ENCODE assay signal across 7 cellular contexts in the genomic region with DNA sequence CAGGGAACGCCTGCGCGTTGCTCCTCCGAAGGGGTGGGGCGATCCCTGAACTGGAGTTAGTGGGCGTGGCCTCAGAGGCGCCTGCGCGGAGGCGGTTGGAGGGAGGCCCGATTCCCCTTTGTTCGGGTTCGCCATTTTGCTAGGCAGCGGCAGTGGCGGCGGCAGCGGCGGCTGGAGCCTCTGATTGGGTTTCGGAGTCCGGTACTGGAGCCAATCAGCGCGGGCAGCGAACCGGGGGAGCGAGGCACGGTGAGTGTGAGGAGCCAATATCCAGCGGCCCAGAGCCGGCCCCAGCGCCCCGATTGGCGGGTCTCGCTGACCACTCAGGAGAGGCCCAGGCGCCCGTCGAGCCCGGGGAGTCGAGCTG. TPM values are rescaled to one million over a fixed set of nuclear protein-coding genes. Genes with fewer than 3 reads are reported as not detected.
A peak's percentile ranks its signal among the peaks of the same experiment; 100 is the strongest.
DNase-seq lines count a peak whose midpoint lies in the region; ATAC-seq and TF ChIP-seq lines count a peak whose summit lies in the region.

A gene (plus strand): TSS at position 139 of the 367 bp plus-strand sequence. CDS start 6,116 bp downstream, outside the sequence.

- CTCF ChIA-PET in activated CD4-positive, alpha-beta memory T cell treated with anti-CD3 and anti-CD28 coated beads for 36 hours (lab: Charles Lee): interaction anchor here (1.1 to 1.7 kb wide), 3 partner anchors 33 to 110 kb away, joined by 4 to 7 read pairs (median 6); a partner anchor contains a TSS

- H3K27me3 ChIP-seq in H7 (ENCODE audit: control insufficient read depth, insufficient read depth, low read length) (no peaks in the 10 kb centered on the region), mucosa of stomach (ENCODE audit: control insufficient read depth, insufficient read depth, low read length) (no peaks in the 10 kb centered on the region), upper lobe of left lung (no peaks in the 10 kb centered on the region)

- H3K9ac ChIP-seq in mucosa of stomach (ENCODE audit: low read length): peak within 1 kb of the TSS; percentile 95

- intact Hi-C loops in activated CD4-positive, alpha-beta memory T cell treated with anti-CD3 and anti-CD28 coated beads for 36 hours (cut with micrococcal nuclease): loop anchor here (1.0 to 5.0 kb wide), 8 partner anchors 46 to 1958 kb away; a partner anchor contains a TSS

- ATAC-seq in GM18502 (IDR thresholded peaks at IDR 0.05; ENCODE audit: poor library complexity, unreplicated experiment) (peak; percentile 62), upper lobe of left lung (ENCODE audit: low FRiP score in 2 of 2) (peak; percentile 91 to 97)

- H3K27me3 Mint-ChIP-seq in activated CD4-positive, alpha-beta memory T cell treated with anti-CD3 and anti-CD28 coated beads for 36 hours: no peaks in the 10 kb centered on the region
- peaks cover 14% of the 10 kb centered on the region for H3K27me3 Mint-ChIP-seq in endothelial cell (ENCODE audit: unreplicated experiment)

- H3K27ac ChIP-seq in upper lobe of left lung: peak within 1 kb of the TSS; percentile 99 to 100 (median 99)

- H3K36me3 ChIP-seq in H7 (replicated peaks; ENCODE audit: control insufficient read depth, insufficient read depth, low read length) (no peaks in the 10 kb centered on the region; the same call in none of the 2 replicates), mucosa of stomach (ENCODE audit: control insufficient read depth, insufficient read depth, low read length) (no peaks in the 10 kb centered on the region), upper lobe of left lung (peaks cover 0 to 22% (median 7%) of the 10 kb centered on the region in 4 donors)

- H3K4me1 Mint-ChIP-seq in activated CD4-positive, alpha-beta memory T cell treated with anti-CD3 and anti-CD28 coated beads for 36 hours (ENCODE audit: low read depth): peaks cover 52% of the 10 kb centered on the region
- H3K4me1 Mint-ChIP-seq in endothelial cell (ENCODE audit: unreplicated experiment): peaks cover 31% of the 10 kb centered on the region

- no peak for TF ChIP-seq CTCF in endothelial cell (IDR thresholded peaks at IDR 0.05; ENCODE audit: unreplicated experiment)
- no peak for TF ChIP-seq CTCF in upper lobe of left lung (IDR thresholded peaks at IDR 0.05)

- TF ChIP-seq POLR2A in upper lobe of left lung (IDR thresholded peaks at IDR 0.05): no peak

- H3K9me3 ChIP-seq in mucosa of stomach (ENCODE audit: control insufficient read depth, low read length): no peaks in the 10 kb centered on the region
- H3K9me3 ChIP-seq in upper lobe of left lung: no peaks in the 10 kb centered on the region

- no peak for TF ChIP-seq EP300 in upper lobe of left lung (IDR thresholded peaks at IDR 0.05)

- H3K4me3 ChIP-seq in H7 (ENCODE audit: insufficient read depth, low read depth, low read length) (peak within 1 kb of the TSS; percentile 82), mucosa of stomach (ENCODE audit: low read length) (peak within 1 kb of the TSS; percentile 57), upper lobe of left lung (peak within 1 kb of the TSS; percentile 84 to 97 (median 91))

- H3K27ac Mint-ChIP-seq in activated CD4-positive, alpha-beta memory T cell treated with anti-CD3 and anti-CD28 coated beads for 36 hours: peak within 1 kb of the TSS; percentile 98
- H3K27ac Mint-ChIP-seq in endothelial cell (ENCODE audit: unreplicated experiment): peak within 1 kb of the TSS; percentile 93

- peak within 1 kb of the TSS; percentile 93 for H3K4me3 Mint-ChIP-seq in activated CD4-positive, alpha-beta memory T cell treated with anti-CD3 and anti-CD28 coated beads for 36 hours
- peak within 1 kb of the TSS; percentile 93 for H3K4me3 Mint-ChIP-seq in endothelial cell (ENCODE audit: unreplicated experiment)

- DNase-seq in H7 (peak; percentile 97), LHCN-M2 (ENCODE audit: low read depth) (no peak), endothelial cell (ENCODE audit: low spot score) (peak; percentile 100), upper lobe of left lung (peak; percentile 99 to 100)
- no peak for DNase-seq in activated CD4-positive, alpha-beta memory T cell treated with anti-CD3 and anti-CD28 coated beads for 36 hours

- H3K4me1 ChIP-seq in mucosa of stomach (ENCODE audit: control insufficient read depth, insufficient read depth, low read length) (peaks cover 15% of the 10 kb centered on the region), upper lobe of left lung (peaks cover 32 to 40% (median 37%) of the 10 kb centered on the region in 4 donors)

- no peaks in the 10 kb centered on the region for H3K9me3 Mint-ChIP-seq in activated CD4-positive, alpha-beta memory T cell treated with anti-CD3 and anti-CD28 coated beads for 36 hours
- no peaks in the 10 kb centered on the region for H3K9me3 Mint-ChIP-seq in endothelial cell (ENCODE audit: unreplicated experiment)

- POLR2A ChIA-PET in activated CD4-positive, alpha-beta memory T cell treated with anti-CD3 and anti-CD28 coated beads for 36 hours (lab: Charles Lee): interaction anchor here (1.0 kb wide), 1 partner anchor 31 kb away, joined by 3 read pairs; no protein-coding TSS in a partner anchor

- H3K36me3 Mint-ChIP-seq in activated CD4-positive, alpha-beta memory T cell treated with anti-CD3 and anti-CD28 coated beads for 36 hours: peaks cover 26% of the 10 kb centered on the region
- H3K36me3 Mint-ChIP-seq in endothelial cell (ENCODE audit: low read depth, unreplicated experiment): peaks cover 7% of the 10 kb centered on the region

- 2% methylated on average over 15 of the region's 37 CpGs; no CpG with 5 or more reads in 1 of the 2 donors for WGBS in upper lobe of left lung, 2 donors

RNA-seq across cellular contexts. Expression of the gene that starts here (rescaled TPM):
- total RNA-seq in H7 (2014; rRNA removed; shearing (Covaris generic)): 12.1 and 20.0 TPM in 2 replicates
- total RNA-seq in LHCN-M2 (2014; rRNA removed) (15.8 and 18.8 TPM in 2 replicates), endothelial cell (ENCODE audit: unreplicated experiment) (39.7 TPM), upper lobe of left lung (10 to 100 TPM; 18.5 to 33.0 (median 21.6) TPM)
- polyA plus RNA-seq in LHCN-M2 (2012): 12.4 TPM
- 10 to 100 TPM; 30.2 to 30.4 TPM for total RNA-seq in activated CD4-positive, alpha-beta memory T cell treated with anti-CD3 and anti-CD28 coated beads for 36 hours

Comparison
In these comparisons a context has a peak if more than half of its experiments do, and no peak if none do; other contexts are left out.
1. DNase-seq: peak in H7 (single experiment), endothelial cell (single experiment) and upper lobe of left lung (2 of 2); none in LHCN-M2 (single experiment) and activated CD4-positive, alpha-beta memory T cell treated with anti-CD3 and anti-CD28 coated beads for 36 hours (single experiment).
2. Peak in every context shown above with its lines, with median percentiles within 50 percentile points of each other: H3K4me3 ChIP-seq.